ENCODE assay signal across 14 cellular contexts in the genomic region with DNA sequence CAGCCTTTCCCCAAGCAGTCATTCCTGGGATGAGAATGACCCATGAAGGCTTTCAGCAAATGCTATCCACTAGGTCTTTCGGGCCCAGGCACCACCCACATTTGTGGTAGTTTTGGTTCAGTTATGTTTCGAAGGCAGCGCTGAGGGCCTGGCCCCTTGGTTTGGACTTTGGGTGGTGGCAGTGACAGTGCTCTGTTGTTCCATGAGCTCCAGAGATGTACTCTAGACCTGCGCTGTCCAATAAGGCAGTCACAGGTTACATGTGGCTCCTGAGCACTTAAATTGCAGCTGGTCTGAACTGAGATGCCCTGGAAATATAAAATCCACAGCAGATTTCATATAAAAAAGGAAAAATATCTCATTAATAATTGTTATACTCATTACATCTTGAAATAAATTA.
"Had no signal": no experiment of that assay in that cellular context is flagged by ENCODE, and none has a peak within 500 bp of the region (broad histone marks: within the 10 kb centered on the region; RNA-seq: fewer than 3 reads in every experiment).

No MANE protein-coding gene starts in this region.

- DNase-seq: sigmoid colon; stimulated activated naive B cell treated with anti-CD40 and anti-IgM and Interleukin-4, amounts not matched to agents 10 μg/mL and 1 μg/mL and 100 μg/mL, for 72 hours; stimulated activated naive CD4-positive, alpha-beta T cell treated with Interleukin-2 at 50 U/mL for 16 hours; upper lobe of right lung had no signal

- H3K4me3 ChIP-seq: pancreas, prostate gland, right atrium auricular region, sigmoid colon, stomach, thoracic aorta, thyroid gland, tibial nerve, upper lobe of right lung, uterus had no signal

- H3K27ac ChIP-seq: neutrophil, pancreas, prostate gland, right atrium auricular region, sigmoid colon, stomach, thoracic aorta, thyroid gland, tibial nerve, upper lobe of right lung, uterus had no signal

- H3K9me3 ChIP-seq: neutrophil, pancreas, prostate gland, right atrium auricular region, sigmoid colon, stomach, thoracic aorta, thyroid gland, tibial nerve, upper lobe of right lung, uterus had no signal

- H3K4me1 ChIP-seq: prostate gland, uterus had no signal

- H3K27me3 ChIP-seq: right atrium auricular region, thyroid gland, uterus had no signal

- FAIRE-seq: small intestine had no signal

- H3K36me3 ChIP-seq: neutrophil, pancreas, prostate gland, right atrium auricular region, sigmoid colon, stomach, thoracic aorta, thyroid gland, tibial nerve, upper lobe of right lung, uterus had no signal
